Comparison of ENCODE assay signal across 8 cellular contexts in genomic region chr5:40833712-40834229, GRCh38. TPM values are rescaled to one million over a fixed set of nuclear protein-coding genes. Genes with fewer than 3 reads are reported as not detected.
DNase-seq lines count a peak whose midpoint lies in the region; ATAC-seq, FAIRE-seq and TF ChIP-seq lines count a peak whose summit lies in the region.

No MANE protein-coding gene starts in this region.

- H3K4me3 ChIP-seq in NB4 (ENCODE audit: low read depth, low read length) (peak overlapping the region; percentile 87), H1 (ENCODE audit: extremely low read depth in 1 of 4, insufficient read depth in 2 of 4, low read depth in 3 of 4, low read length in 4 of 4) (peak overlapping the region; percentile 85 to 100 (median 99)), neuron (ENCODE audit: low read length) (peak overlapping the region; percentile 97)

- H3K9me3 ChIP-seq in H1 (ENCODE audit: insufficient read depth in 2 of 2, low read depth in 1 of 2, low read length in 1 of 2) (no peaks in the 10 kb centered on the region), neuron (ENCODE audit: low read length) (no peaks in the 10 kb centered on the region)

- H2AFZ ChIP-seq in H1 (ENCODE audit: low read length) (no peak overlapping the region), neuron (ENCODE audit: low read depth, low read length) (no peak overlapping the region)

- H2BK20ac ChIP-seq in H1 (ENCODE audit: low read length): no peak overlapping the region

- H3K27me3 ChIP-seq in H1 (replicated peaks in 1 of 4; ENCODE audit: control insufficient read depth in 3 of 4, extremely low read depth in 1 of 4, insufficient read depth in 3 of 4, low read length in 3 of 4) (no peaks in the 10 kb centered on the region), neuron (ENCODE audit: insufficient read depth, low read length) (no peaks in the 10 kb centered on the region)

- H3K9me3 Mint-ChIP-seq in CD14-positive monocyte: peaks cover 0 to 3% (median 0%) of the 10 kb centered on the region in 7 donors

- peak overlapping the region; percentile 94 for H3K27ac ChIP-seq in H1 (ENCODE audit: low read depth, low read length)

- no peak for TF ChIP-seq EP300 in H1 (IDR thresholded peaks at IDR 0.05; ENCODE audit: borderline replicate concordance in 1 of 2, low read depth in 2 of 2, low read length in 2 of 2)

- no peak overlapping the region for H2AK5ac ChIP-seq in H1 (ENCODE audit: low read depth, low read length)

- TF ChIP-seq CTCF in CD14-positive monocyte (IDR thresholded peaks at IDR 0.05): no peak
- no peak for TF ChIP-seq CTCF in NB4 (IDR thresholded peaks at IDR 0.05; ENCODE audit: low read depth, low read length)
- no peak for TF ChIP-seq CTCF in H1 (IDR thresholded peaks at IDR 0.05; ENCODE audit: control extremely low read depth in 1 of 3, insufficient read depth in 1 of 3, low read depth in 1 of 3, low read length in 3 of 3)

- 46% methylated on average over 13 of the region's 13 CpGs; no CpG with 5 or more reads in 1 of the 2 experiments for WGBS in H1 (ENCODE audit: extremely low coverage in 1 of 2, insufficient coverage in 1 of 2, insufficient read length in 1 of 2, insufficient replicate concordance in 2 of 2, low coverage in 1 of 2, low lambda C conversion rate in 2 of 2, missing lambda C conversion rate in 1 of 2), 2 experiments

- ATAC-seq in HG02642 (IDR thresholded peaks at IDR 0.05; ENCODE audit: poor library complexity, unreplicated experiment): no peak

- no peak overlapping the region for H2BK120ac ChIP-seq in H1 (replicated peaks; ENCODE audit: low read depth, low read length)

- H3K27me3 Mint-ChIP-seq in CD14-positive monocyte (ENCODE audit: low read depth in 3 of 3): peaks cover 0 to 2% (median 0%) of the 10 kb centered on the region in 3 donors

- no peak for TF ChIP-seq POLR2A in NB4 (IDR thresholded peaks at IDR 0.05; ENCODE audit: extremely low read depth, insufficient read length)
- TF ChIP-seq POLR2A in H1 (IDR thresholded peaks at IDR 0.05; ENCODE audit: control extremely low read depth in 1 of 2, low read depth in 2 of 2, low read length in 2 of 2): peak in 1 of 2 experiments; percentile 22; a peak in 1 of 3 replicates

- H3K23ac ChIP-seq in H1 (ENCODE audit: insufficient read length): no peak overlapping the region

- no peak overlapping the region for H2BK15ac ChIP-seq in H1 (ENCODE audit: low read length)

- H4K20me1 ChIP-seq in H1 (replicated peaks in 1 of 2; ENCODE audit: control insufficient read depth in 1 of 2, insufficient read depth in 2 of 2, low read length in 2 of 2): peaks cover 11 to 26% of the 10 kb centered on the region in 2 experiments

- no peak for FAIRE-seq in H1 (lab: Jason Lieb, UNC)

- no peak overlapping the region for H4K91ac ChIP-seq in H1 (replicated peaks; ENCODE audit: insufficient read length, low read length)

- peaks cover 50 to 55% of the 10 kb centered on the region in 2 donors for H3K36me3 Mint-ChIP-seq in CD14-positive monocyte

- H3K4ac ChIP-seq in H1 (replicated peaks; ENCODE audit: insufficient read length, low read depth, low read length): peak overlapping the region; percentile 21

- peaks cover 0 to 7% (median 1%) of the 10 kb centered on the region in 4 experiments; a peak in 2 of 7 replicates for H3K4me1 ChIP-seq in H1 (replicated peaks in 1 of 4; ENCODE audit: control insufficient read depth in 3 of 4, insufficient read depth in 4 of 4, low read length in 3 of 4)
- peaks cover 16% of the 10 kb centered on the region for H3K4me1 ChIP-seq in neuron (ENCODE audit: insufficient read depth, low read length)

- H3K79me1 ChIP-seq in H1 (ENCODE audit: low read depth, low read length): 0 out of 2 replicates have a peak, but pooled peaks cover 2% of the 10 kb centered on the region

- H3K36me3 ChIP-seq in H1 (ENCODE audit: control insufficient read depth in 2 of 4, insufficient read depth in 4 of 4, low read length in 3 of 4): peaks cover 41 to 58% (median 54%) of the 10 kb centered on the region in 4 experiments
- peaks cover 55% of the 10 kb centered on the region for H3K36me3 ChIP-seq in neuron (ENCODE audit: insufficient read depth, low read length)

- peak overlapping the region; percentile 86 to 93 for H3K4me2 ChIP-seq in H1 (ENCODE audit: insufficient read depth in 1 of 2, low read depth in 2 of 2, low read length in 2 of 2)

- H3K56ac ChIP-seq in H1 (replicated peaks; ENCODE audit: insufficient read length, low read depth, low read length): no peak overlapping the region

- H3K4me1 Mint-ChIP-seq in CD14-positive monocyte: peaks cover 43% of the 10 kb centered on the region

- no peak overlapping the region; the same call in 1 of the 2 replicates for H2BK5ac ChIP-seq in H1 (ENCODE audit: low read depth, low read length)

- no peak for TF ChIP-seq RAD21 in H1 (IDR thresholded peaks at IDR 0.05 in 1 of 2, conservative IDR thresholded peaks at IDR 0.05 in 1 of 2; ENCODE audit: low read depth in 2 of 2, low read length in 2 of 2)

- H4K5ac ChIP-seq in H1 (ENCODE audit: insufficient read length, low read depth, low read length): no peak overlapping the region

- H3K14ac ChIP-seq in H1 (ENCODE audit: insufficient read length): no peak overlapping the region

- H2BK12ac ChIP-seq in H1 (ENCODE audit: low read depth, low read length): no peak overlapping the region

- CTCF ChIA-PET in H1 (lab: Charles Lee; ENCODE audit: partially characterized antibody): interaction anchor here (1.0 to 2.3 kb wide), 5 partner anchors 8 to 78 kb away, joined by 3 to 10 read pairs (median 4); partner anchors contain the start of gene TTC33

- DNase-seq in CD14-positive monocyte (ENCODE audit: low spot score) (no peak), NB4 (ENCODE audit: low read depth) (no peak), H1 (ENCODE audit: low read depth in 1 of 2, low spot score in 2 of 2) (no peak), RKO (ENCODE audit: low spot score) (no peak), iPS-NIHi7 (ENCODE audit: extremely low spot score) (no peak), NCI-H1930 (lab: John Stamatoyannopoulos, UW) (no peak)

- intact Hi-C loops in CD14-positive monocyte (cut with micrococcal nuclease): loop anchor here in 1 of 2 donors (10.0 kb wide), 2 partner anchors 79 to 1071 kb away; partner anchors contain the start of genes RIMOC1 and TTC33

- H3K79me2 ChIP-seq in H1 (ENCODE audit: control insufficient read depth in 1 of 2, insufficient read depth in 2 of 2, low read length in 2 of 2): peaks cover 17 to 45% of the 10 kb centered on the region in 2 experiments

- POLR2A ChIA-PET in H1 (lab: Charles Lee; ENCODE audit: partially characterized antibody): interaction anchor here (0.9 to 16.9 kb wide), 13 partner anchors 10 to 934 kb away, joined by 3 to 372 read pairs (median 5); partner anchors contain the start of gene CARD6

- H3K18ac ChIP-seq in H1 (ENCODE audit: extremely low read depth, low read length): no peak overlapping the region

- peak overlapping the region; percentile 96 to 99 (median 97) for H3K27ac Mint-ChIP-seq in CD14-positive monocyte

- peak overlapping the region; percentile 97 to 100 (median 99) for H3K9ac ChIP-seq in H1 (replicated peaks in 1 of 4; ENCODE audit: extremely low read depth in 1 of 4, low read depth in 3 of 4, low read length in 3 of 4)

- H4K8ac ChIP-seq in H1 (ENCODE audit: extremely low read depth, insufficient read depth, low read length): no peak overlapping the region

- H3K23me2 ChIP-seq in H1 (ENCODE audit: low read depth, low read length): peaks cover 8% of the 10 kb centered on the region

- peak overlapping the region; percentile 95 to 99 for H3K4me3 Mint-ChIP-seq in CD14-positive monocyte

TF ChIP-seq in H1, 55 proteins besides CTCF, POLR2A, EP300 and RAD21 (continues in another document):
- no peak; the same call in 1 of the 2 replicates for TF ChIP-seq POLR2AphosphoS5 (IDR thresholded peaks at IDR 0.05; ENCODE audit: low read depth, low read length)
- TF ChIP-seq MAX (IDR thresholded peaks at IDR 0.05): no peak
- TF ChIP-seq CBX5 (IDR thresholded peaks at IDR 0.05; ENCODE audit: low read depth, low read length): no peak
- no peak for TF ChIP-seq POU5F1 (IDR thresholded peaks at IDR 0.05; ENCODE audit: low read depth, low read length)
- TF ChIP-seq SP2 (IDR thresholded peaks at IDR 0.05; ENCODE audit: low read length): no peak

RNA-seq across cellular contexts. Expression of gene RPL37, which starts 1.3 kb away (rescaled TPM):
- 100 to 1,000 TPM; 738 to 813 TPM for polyA plus RNA-seq in CD14-positive monocyte
- 1,534 and 1,595 TPM in 2 replicates for total RNA-seq in H1 (2021; fragmentation: NEBNext Ultra II Directional; extraction: Animal tissue kit (Norgen Biotek cat#: 25700))
- polyA plus RNA-seq in H1 (2011; rRNA removed): 351 and 467 TPM in 2 replicates
- 1,498 TPM for polyA plus RNA-seq in H1 (2011; cell fraction: cytosol; rRNA removed)
- polyA plus RNA-seq in H1 (2011; cell fraction: nucleus; rRNA removed): 3,683 TPM
- polyA plus RNA-seq in H1 (2012, experiment 1 of 2): 2,585 to 4,633 TPM (median 3,952 TPM) in 4 replicates
- 859 TPM for polyA plus RNA-seq in H1 (2012, experiment 2 of 2)
- polyA plus RNA-seq in H1 (2013, experiment 1 of 2): 5,500 TPM
- 5,119 TPM for polyA plus RNA-seq in H1 (2013, experiment 2 of 2)
- polyA minus RNA-seq in H1 (2011; rRNA and poly(A)+ RNA removed): 1,273 and 1,578 TPM in 2 replicates
- 669 TPM for polyA minus RNA-seq in H1 (2011; cell fraction: cytosol; rRNA and poly(A)+ RNA removed)
- 580 TPM for polyA minus RNA-seq in H1 (2011; cell fraction: nucleus; rRNA and poly(A)+ RNA removed)

RNA-seq across cellular contexts. Expression of gene CARD6, which starts 7.4 kb away (rescaled TPM):
- polyA plus RNA-seq in CD14-positive monocyte: 10 to 100 TPM; 10.6 to 15.6 TPM
- 0.33 and 0.50 TPM in 2 replicates for total RNA-seq in H1 (2021; fragmentation: NEBNext Ultra II Directional; extraction: Animal tissue kit (Norgen Biotek cat#: 25700))
- polyA plus RNA-seq in H1 (2011; rRNA removed): 0.19 and 0.41 TPM in 2 replicates
- polyA plus RNA-seq in H1 (2011; cell fraction: cytosol; rRNA removed): 0.41 TPM
- polyA plus RNA-seq in H1 (2011; cell fraction: nucleus; rRNA removed): 0.24 TPM
- 0.39 to 0.72 TPM (median 0.47 TPM) in 4 replicates for polyA plus RNA-seq in H1 (2012, experiment 1 of 2)
- 0.07 TPM for polyA plus RNA-seq in H1 (2012, experiment 2 of 2)
- 0.34 TPM for polyA plus RNA-seq in H1 (2013, experiment 1 of 2)
- 0.37 TPM for polyA plus RNA-seq in H1 (2013, experiment 2 of 2)
- 0.35 and 0.71 TPM in 2 replicates for polyA minus RNA-seq in H1 (2011; rRNA and poly(A)+ RNA removed)
- polyA minus RNA-seq in H1 (2011; cell fraction: cytosol; rRNA and poly(A)+ RNA removed): not detected
- polyA minus RNA-seq in H1 (2011; cell fraction: nucleus; rRNA and poly(A)+ RNA removed): 0.20 TPM

RNA-seq across cellular contexts. Expression of gene PRKAA1, which starts 35.6 kb away (rescaled TPM):
- polyA plus RNA-seq in CD14-positive monocyte (10 to 100 TPM; 23.4 to 32.8 TPM), H1 (2011; rRNA removed) (9.2 and 10.4 TPM in 2 replicates)
- total RNA-seq in H1 (2021; fragmentation: NEBNext Ultra II Directional; extraction: Animal tissue kit (Norgen Biotek cat#: 25700)): 30.3 and 33.1 TPM in 2 replicates
- polyA plus RNA-seq in H1 (2011; cell fraction: cytosol; rRNA removed): 12.6 TPM
- polyA plus RNA-seq in H1 (2011; cell fraction: nucleus; rRNA removed): 12.5 TPM
- 16.8 to 32.6 TPM (median 21.3 TPM) in 4 replicates for polyA plus RNA-seq in H1 (2012, experiment 1 of 2)
- 1.9 TPM for polyA plus RNA-seq in H1 (2012, experiment 2 of 2)
- 24.1 TPM for polyA plus RNA-seq in H1 (2013, experiment 1 of 2)
- polyA plus RNA-seq in H1 (2013, experiment 2 of 2): 24.0 TPM
- 13.5 and 24.9 TPM in 2 replicates for polyA minus RNA-seq in H1 (2011; rRNA and poly(A)+ RNA removed)
- polyA minus RNA-seq in H1 (2011; cell fraction: cytosol; rRNA and poly(A)+ RNA removed): 16.7 TPM
- 29.1 TPM for polyA minus RNA-seq in H1 (2011; cell fraction: nucleus; rRNA and poly(A)+ RNA removed)

Comparison
In these comparisons a context has a peak if more than half of its experiments do, and no peak if none do; other contexts are left out.
1. RNA of gene CARD6, which starts 7.4 kb away (polyA plus RNA-seq): 10.6 to 15.6 TPM in CD14-positive monocyte; 0.07 to 0.72 TPM in H1; every median in the first group is over 4 times any median in the second.
2. Peak in every context shown above with its lines, with median percentiles within 50 percentile points of each other: H3K4me3 ChIP-seq.